Comparison of ENCODE assay signal across 1 cellular context in the genomic region with DNA sequence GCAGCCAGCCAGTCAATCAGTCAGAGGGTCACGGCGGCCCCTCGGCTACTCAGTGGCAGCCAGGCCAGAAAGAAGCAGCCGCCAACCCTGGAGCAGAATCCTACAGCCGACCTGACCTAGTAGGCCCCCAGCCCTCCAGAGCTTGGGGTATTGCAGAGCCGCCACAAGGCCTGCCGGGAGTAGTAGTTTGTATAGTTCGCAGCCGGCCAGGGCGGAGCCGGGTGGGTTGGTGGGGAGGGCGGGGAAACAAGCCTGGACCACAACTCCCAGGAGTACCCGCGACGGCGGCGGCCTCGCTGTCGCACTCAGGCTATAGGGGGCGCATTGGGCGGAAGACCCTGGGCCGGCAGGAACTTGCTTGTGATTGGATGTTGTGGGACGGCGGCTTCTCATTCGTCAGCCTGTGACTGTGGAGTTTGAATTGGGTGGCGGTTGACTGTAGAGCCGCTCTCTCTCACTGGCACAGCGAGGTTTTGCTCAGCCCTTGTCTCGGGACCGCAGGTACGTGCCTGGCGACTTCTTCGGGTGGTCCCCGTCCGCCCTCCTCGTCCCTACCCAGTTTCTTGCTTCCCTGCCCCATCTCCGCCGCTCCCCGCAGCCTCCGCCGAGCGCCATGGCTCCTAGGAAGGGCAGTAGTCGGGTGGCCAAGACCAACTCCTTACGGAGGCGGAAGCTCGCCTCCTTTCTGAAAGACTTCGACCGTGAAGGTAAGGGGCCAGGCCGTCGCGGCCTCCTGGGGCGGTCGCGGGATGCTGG.
TF ChIP-seq lines count a peak whose summit lies in the region.

CDCA8 (plus strand) TSS at position 439 of the 756 bp plus-strand sequence; CDS start at position 614, 175 bp downstream.

TF ChIP-seq in K562, 482 proteins besides CTCF, POLR2A, EP300 and RAD21 (continued from another document and continues in another):
- TF ChIP-seq ZNF318 (IDR thresholded peaks at IDR 0.05; ENCODE audit: borderline replicate concordance in 1 of 2, low read depth in 1 of 2) (no peak), FOXJ3 (CRISPR knock-in tag; IDR thresholded peaks at IDR 0.05) (no peak), RB1 (IDR thresholded peaks at IDR 0.05; ENCODE audit: low read depth) (0 out of 2 replicates have a peak, but pooled peaks have one; percentile 58), BRD4 (IDR thresholded peaks at IDR 0.05) (no peak), HIVEP1 (CRISPR knock-in tag; IDR thresholded peaks at IDR 0.05) (no peak), MYBL2 (IDR thresholded peaks at IDR 0.05; ENCODE audit: low read depth) (peak; percentile 99), MYBL2 (CRISPR knock-in tag; IDR thresholded peaks at IDR 0.05; ENCODE audit: borderline replicate concordance) (peak; percentile 95; the same call in 1 of the 2 replicates), SRSF3 (IDR thresholded peaks at IDR 0.05; ENCODE audit: insufficient read depth, low read length) (no peak; the same call in 1 of the 2 replicates), IRF9 (tag; IDR thresholded peaks at IDR 0.05) (no peak), EGR1 (conservative IDR thresholded peaks at IDR 0.05) (no peak), TEAD4 (IDR thresholded peaks at IDR 0.05; ENCODE audit: low read length) (no peak), TEAD4 (CRISPR knock-in tag; IDR thresholded peaks at IDR 0.05; ENCODE audit: borderline replicate concordance) (no peak), ZNF316 (IDR thresholded peaks at IDR 0.05) (no peak), ETV1 (tag; conservative IDR thresholded peaks at IDR 0.05; ENCODE audit: low read depth) (peak; percentile 73), ZNF780A (CRISPR knock-in tag; IDR thresholded peaks at IDR 0.05) (no peak), PCBP2 (IDR thresholded peaks at IDR 0.05; ENCODE audit: low read depth, low read length, poor library complexity, severe bottlenecking) (no peak), BCOR (IDR thresholded peaks at IDR 0.05) (no peak), ZNF644 (tag; IDR thresholded peaks at IDR 0.05; ENCODE audit: low read depth) (peak; percentile 62; the same call in 1 of the 2 replicates), ZNF583 (CRISPR knock-in tag; IDR thresholded peaks at IDR 0.05) (no peak), ZNF707 (CRISPR knock-in tag; conservative IDR thresholded peaks at IDR 0.05) (no peak), PTBP1 (IDR thresholded peaks at IDR 0.05; ENCODE audit: low read depth, low read length) (no peak), SUPT5H (IDR thresholded peaks at IDR 0.05) (peak; percentile 98), SP2 (IDR thresholded peaks at IDR 0.05; ENCODE audit: extremely low read depth, low read depth, low read length, poor library complexity, severe bottlenecking) (peak; percentile 34), ZNF76 (CRISPR knock-in tag; IDR thresholded peaks at IDR 0.05; ENCODE audit: borderline replicate concordance) (no peak), SMARCC2 (IDR thresholded peaks at IDR 0.05; ENCODE audit: low read depth) (no peak), ARID4B (CRISPR knock-in tag; IDR thresholded peaks at IDR 0.05) (peak; percentile 97), USF2 (CRISPR knock-in tag; IDR thresholded peaks at IDR 0.05) (no peak), ZC3H4 (CRISPR knock-in tag; IDR thresholded peaks at IDR 0.05; ENCODE audit: borderline replicate concordance) (no peak), MXI1 (IDR thresholded peaks at IDR 0.05; ENCODE audit: low read depth, low read length) (peak; percentile 36), BMI1 (IDR thresholded peaks at IDR 0.05; ENCODE audit: low read length) (no peak), ZNF507 (tag; conservative IDR thresholded peaks at IDR 0.05) (no peak), RHOXF2B (CRISPR knock-in tag; conservative IDR thresholded peaks at IDR 0.05) (no peak), DNMT1 (IDR thresholded peaks at IDR 0.05) (no peak), EP400 (IDR thresholded peaks at IDR 0.05) (peak; percentile 98), RCOR1 (IDR thresholded peaks at IDR 0.05; ENCODE audit: borderline replicate concordance in 1 of 2, low read depth in 2 of 2, low read length in 2 of 2) (peak in 1 of 2 experiments; percentile 63; a peak in 1 of 4 replicates), MEIS2 (IDR thresholded peaks at IDR 0.05; ENCODE audit: partially characterized antibody) (no peak), SMAD3 (CRISPR knock-in tag; conservative IDR thresholded peaks at IDR 0.05) (no peak), HDAC3 (IDR thresholded peaks at IDR 0.05; ENCODE audit: borderline replicate concordance, partially characterized antibody) (no peak), ZC3H11A (IDR thresholded peaks at IDR 0.05; ENCODE audit: low read depth, low read length) (no peak), CBFB (CRISPR knock-in tag; IDR thresholded peaks at IDR 0.05) (no peak), BCL6 (CRISPR knock-in tag; IDR thresholded peaks at IDR 0.05) (no peak), ZNF12 (CRISPR knock-in tag; IDR thresholded peaks at IDR 0.05) (peak; percentile 7; the same call in 1 of the 2 replicates), SIX5 (IDR thresholded peaks at IDR 0.05; ENCODE audit: borderline replicate concordance in 1 of 2, insufficient read depth in 1 of 2, low read depth in 1 of 2, low read length in 2 of 2) (peak; percentile 92 to 94)
- TF ChIP-seq, protein P1, sequence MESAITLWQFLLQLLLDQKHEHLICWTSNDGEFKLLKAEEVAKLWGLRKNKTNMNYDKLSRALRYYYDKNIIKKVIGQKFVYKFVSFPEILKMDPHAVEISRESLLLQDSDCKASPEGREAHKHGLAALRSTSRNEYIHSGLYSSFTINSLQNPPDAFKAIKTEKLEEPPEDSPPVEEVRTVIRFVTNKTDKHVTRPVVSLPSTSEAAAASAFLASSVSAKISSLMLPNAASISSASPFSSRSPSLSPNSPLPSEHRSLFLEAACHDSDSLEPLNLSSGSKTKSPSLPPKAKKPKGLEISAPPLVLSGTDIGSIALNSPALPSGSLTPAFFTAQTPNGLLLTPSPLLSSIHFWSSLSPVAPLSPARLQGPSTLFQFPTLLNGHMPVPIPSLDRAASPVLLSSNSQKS (CRISPR knock-in tag; IDR thresholded peaks at IDR 0.05) = no peak
- TF ChIP-seq, protein P2, sequence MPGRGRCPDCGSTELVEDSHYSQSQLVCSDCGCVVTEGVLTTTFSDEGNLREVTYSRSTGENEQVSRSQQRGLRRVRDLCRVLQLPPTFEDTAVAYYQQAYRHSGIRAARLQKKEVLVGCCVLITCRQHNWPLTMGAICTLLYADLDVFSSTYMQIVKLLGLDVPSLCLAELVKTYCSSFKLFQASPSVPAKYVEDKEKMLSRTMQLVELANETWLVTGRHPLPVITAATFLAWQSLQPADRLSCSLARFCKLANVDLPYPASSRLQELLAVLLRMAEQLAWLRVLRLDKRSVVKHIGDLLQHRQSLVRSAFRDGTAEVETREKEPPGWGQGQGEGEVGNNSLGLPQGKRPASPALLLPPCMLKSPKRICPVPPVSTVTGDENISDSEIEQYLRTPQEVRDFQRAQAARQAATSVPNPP (IDR thresholded peaks at IDR 0.05; ENCODE audit: borderline replicate concordance, insufficient read depth, insufficient read length) = no peak
- TF ChIP-seq, protein P3, sequence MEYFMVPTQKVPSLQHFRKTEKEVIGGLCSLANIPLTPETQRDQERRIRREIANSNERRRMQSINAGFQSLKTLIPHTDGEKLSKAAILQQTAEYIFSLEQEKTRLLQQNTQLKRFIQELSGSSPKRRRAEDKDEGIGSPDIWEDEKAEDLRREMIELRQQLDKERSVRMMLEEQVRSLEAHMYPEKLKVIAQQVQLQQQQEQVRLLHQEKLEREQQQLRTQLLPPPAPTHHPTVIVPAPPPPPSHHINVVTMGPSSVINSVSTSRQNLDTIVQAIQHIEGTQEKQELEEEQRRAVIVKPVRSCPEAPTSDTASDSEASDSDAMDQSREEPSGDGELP (CRISPR knock-in tag; IDR thresholded peaks at IDR 0.05; ENCODE audit: borderline replicate concordance) = peak; percentile 71
